1 cellular context compared by ENCODE assay signal in the genomic region with DNA sequence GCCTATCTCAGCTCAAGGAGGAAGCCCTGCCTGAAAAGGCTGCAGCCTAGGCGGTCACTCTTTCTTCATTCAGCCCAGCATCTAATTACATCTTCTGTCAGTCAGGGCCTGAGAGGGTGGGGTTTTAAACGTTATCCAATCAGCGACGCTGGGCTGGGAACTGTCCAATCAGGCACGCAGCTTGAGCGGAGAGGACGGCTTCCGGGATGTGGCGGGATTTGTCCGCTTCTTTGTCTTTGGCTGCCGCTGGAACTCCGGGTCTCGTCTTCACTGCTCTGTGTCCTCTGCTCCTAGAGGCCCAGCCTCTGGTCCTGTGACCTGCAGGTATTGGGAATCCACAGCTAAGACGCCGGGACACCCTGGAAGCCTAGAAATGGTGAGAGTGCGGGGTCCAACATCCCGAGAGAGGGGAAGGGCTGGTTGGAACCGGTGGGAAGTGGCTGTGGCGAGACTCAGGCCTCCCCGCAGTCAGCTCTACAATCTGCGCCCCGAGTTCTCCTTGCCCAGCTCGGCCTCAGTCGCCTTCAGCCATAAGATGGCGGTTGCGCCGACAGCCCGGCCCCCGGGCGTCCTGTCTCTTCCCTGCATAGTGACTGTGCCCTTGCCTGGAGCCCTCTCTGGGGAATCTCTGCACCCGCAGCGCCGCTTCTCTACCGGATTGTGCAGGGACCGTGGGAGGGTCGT.
TF ChIP-seq lines count a peak whose summit lies in the region.

Gene ZNF738, plus strand, starts transcription at position 233 of the 684 bp plus-strand sequence. Its CDS starts 141 bp downstream, at position 374.

TF ChIP-seq in K562, 482 proteins besides CTCF, POLR2A, EP300 and RAD21 (continued from another document):
- TF ChIP-seq ZBTB40 (IDR thresholded peaks at IDR 0.05): 0 out of 2 replicates have a peak, but pooled peaks have one; percentile 20
- no peak for TF ChIP-seq ZBTB40 (CRISPR knock-in tag; IDR thresholded peaks at IDR 0.05)
- TF ChIP-seq TAF1 (IDR thresholded peaks at IDR 0.05; ENCODE audit: control insufficient read depth, extremely low read depth, insufficient read depth, low read length, severe bottlenecking): peak; percentile 40
- TF ChIP-seq, protein P1, sequence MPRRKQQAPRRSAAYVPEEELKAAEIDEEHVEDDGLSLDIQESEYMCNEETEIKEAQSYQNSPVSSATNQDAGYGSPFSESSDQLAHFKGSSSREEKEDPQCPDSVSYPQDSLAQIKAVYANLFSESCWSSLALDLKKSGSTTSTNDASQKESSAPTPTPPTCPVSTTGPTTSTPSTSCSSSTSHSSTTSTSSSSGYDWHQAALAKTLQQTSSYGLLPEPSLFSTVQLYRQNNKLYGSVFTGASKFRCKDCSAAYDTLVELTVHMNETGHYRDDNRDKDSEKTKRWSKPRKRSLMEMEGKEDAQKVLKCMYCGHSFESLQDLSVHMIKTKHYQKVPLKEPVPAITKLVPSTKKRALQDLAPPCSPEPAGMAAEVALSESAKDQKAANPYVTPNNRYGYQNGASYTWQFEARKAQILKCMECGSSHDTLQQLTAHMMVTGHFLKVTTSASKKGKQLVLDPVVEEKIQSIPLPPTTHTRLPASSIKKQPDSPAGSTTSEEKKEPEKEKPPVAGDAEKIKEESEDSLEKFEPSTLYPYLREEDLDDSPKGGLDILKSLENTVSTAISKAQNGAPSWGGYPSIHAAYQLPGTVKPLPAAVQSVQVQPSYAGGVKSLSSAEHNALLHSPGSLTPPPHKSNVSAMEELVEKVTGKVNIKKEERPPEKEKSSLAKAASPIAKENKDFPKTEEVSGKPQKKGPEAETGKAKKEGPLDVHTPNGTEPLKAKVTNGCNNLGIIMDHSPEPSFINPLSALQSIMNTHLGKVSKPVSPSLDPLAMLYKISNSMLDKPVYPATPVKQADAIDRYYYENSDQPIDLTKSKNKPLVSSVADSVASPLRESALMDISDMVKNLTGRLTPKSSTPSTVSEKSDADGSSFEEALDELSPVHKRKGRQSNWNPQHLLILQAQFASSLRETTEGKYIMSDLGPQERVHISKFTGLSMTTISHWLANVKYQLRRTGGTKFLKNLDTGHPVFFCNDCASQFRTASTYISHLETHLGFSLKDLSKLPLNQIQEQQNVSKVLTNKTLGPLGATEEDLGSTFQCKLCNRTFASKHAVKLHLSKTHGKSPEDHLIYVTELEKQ (CRISPR knock-in tag; IDR thresholded peaks at IDR 0.05): no peak
- 0 out of 2 replicates have a peak, but pooled peaks have one; percentile 33 for TF ChIP-seq POLR2G (IDR thresholded peaks at IDR 0.05; ENCODE audit: low read depth, low read length)
- TF ChIP-seq, protein P2, sequence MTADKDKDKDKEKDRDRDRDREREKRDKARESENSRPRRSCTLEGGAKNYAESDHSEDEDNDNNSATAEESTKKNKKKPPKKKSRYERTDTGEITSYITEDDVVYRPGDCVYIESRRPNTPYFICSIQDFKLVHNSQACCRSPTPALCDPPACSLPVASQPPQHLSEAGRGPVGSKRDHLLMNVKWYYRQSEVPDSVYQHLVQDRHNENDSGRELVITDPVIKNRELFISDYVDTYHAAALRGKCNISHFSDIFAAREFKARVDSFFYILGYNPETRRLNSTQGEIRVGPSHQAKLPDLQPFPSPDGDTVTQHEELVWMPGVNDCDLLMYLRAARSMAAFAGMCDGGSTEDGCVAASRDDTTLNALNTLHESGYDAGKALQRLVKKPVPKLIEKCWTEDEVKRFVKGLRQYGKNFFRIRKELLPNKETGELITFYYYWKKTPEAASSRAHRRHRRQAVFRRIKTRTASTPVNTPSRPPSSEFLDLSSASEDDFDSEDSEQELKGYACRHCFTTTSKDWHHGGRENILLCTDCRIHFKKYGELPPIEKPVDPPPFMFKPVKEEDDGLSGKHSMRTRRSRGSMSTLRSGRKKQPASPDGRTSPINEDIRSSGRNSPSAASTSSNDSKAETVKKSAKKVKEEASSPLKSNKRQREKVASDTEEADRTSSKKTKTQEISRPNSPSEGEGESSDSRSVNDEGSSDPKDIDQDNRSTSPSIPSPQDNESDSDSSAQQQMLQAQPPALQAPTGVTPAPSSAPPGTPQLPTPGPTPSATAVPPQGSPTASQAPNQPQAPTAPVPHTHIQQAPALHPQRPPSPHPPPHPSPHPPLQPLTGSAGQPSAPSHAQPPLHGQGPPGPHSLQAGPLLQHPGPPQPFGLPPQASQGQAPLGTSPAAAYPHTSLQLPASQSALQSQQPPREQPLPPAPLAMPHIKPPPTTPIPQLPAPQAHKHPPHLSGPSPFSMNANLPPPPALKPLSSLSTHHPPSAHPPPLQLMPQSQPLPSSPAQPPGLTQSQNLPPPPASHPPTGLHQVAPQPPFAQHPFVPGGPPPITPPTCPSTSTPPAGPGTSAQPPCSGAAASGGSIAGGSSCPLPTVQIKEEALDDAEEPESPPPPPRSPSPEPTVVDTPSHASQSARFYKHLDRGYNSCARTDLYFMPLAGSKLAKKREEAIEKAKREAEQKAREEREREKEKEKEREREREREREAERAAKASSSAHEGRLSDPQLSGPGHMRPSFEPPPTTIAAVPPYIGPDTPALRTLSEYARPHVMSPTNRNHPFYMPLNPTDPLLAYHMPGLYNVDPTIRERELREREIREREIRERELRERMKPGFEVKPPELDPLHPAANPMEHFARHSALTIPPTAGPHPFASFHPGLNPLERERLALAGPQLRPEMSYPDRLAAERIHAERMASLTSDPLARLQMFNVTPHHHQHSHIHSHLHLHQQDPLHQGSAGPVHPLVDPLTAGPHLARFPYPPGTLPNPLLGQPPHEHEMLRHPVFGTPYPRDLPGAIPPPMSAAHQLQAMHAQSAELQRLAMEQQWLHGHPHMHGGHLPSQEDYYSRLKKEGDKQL (CRISPR knock-in tag; IDR thresholded peaks at IDR 0.05; ENCODE audit: borderline replicate concordance): no peak
- TF ChIP-seq EP400 (IDR thresholded peaks at IDR 0.05): peak; percentile 32; the same call in 1 of the 2 replicates
- no peak for TF ChIP-seq PBX2 (CRISPR knock-in tag; IDR thresholded peaks at IDR 0.05; ENCODE audit: low read depth)
- peak; percentile 61 for TF ChIP-seq PBX2 (tag; conservative IDR thresholded peaks at IDR 0.05; ENCODE audit: low read depth)
- no peak for TF ChIP-seq SP1 (CRISPR knock-in tag; IDR thresholded peaks at IDR 0.05)
- TF ChIP-seq MBD2 (IDR thresholded peaks at IDR 0.05; ENCODE audit: borderline replicate concordance, low read depth): 0 out of 2 replicates have a peak, but pooled peaks have one; percentile 20
- peak; percentile 93 for TF ChIP-seq NFYB (IDR thresholded peaks at IDR 0.05; ENCODE audit: extremely low read depth, insufficient read length)
- TF ChIP-seq SREBF2 (CRISPR knock-in tag; IDR thresholded peaks at IDR 0.05): no peak
- peak; percentile 66 for TF ChIP-seq ASH1L (IDR thresholded peaks at IDR 0.05; ENCODE audit: borderline replicate concordance, low read depth, partially characterized antibody)
- TF ChIP-seq RBM25 (IDR thresholded peaks at IDR 0.05; ENCODE audit: low read depth, low read length, severe bottlenecking): peak; percentile 58
- TF ChIP-seq FOS (IDR thresholded peaks at IDR 0.05; ENCODE audit: extremely low read depth, insufficient read length): peak; percentile 80
- TF ChIP-seq YY1 (IDR thresholded peaks at IDR 0.05; ENCODE audit: borderline replicate concordance in 1 of 3, control insufficient read depth in 1 of 3, extremely low read depth in 1 of 3, insufficient read depth in 3 of 3, insufficient read length in 1 of 3, insufficient replicate concordance in 2 of 3, low read depth in 1 of 3, low read length in 2 of 3): peak in 2 of 3 experiments; percentile 14 to 75
- TF ChIP-seq ZBTB49 (CRISPR knock-in tag; IDR thresholded peaks at IDR 0.05; ENCODE audit: borderline replicate concordance): no peak
TF ChIP-seq in K562: peak in this region for 20.
